In the genomic region with DNA sequence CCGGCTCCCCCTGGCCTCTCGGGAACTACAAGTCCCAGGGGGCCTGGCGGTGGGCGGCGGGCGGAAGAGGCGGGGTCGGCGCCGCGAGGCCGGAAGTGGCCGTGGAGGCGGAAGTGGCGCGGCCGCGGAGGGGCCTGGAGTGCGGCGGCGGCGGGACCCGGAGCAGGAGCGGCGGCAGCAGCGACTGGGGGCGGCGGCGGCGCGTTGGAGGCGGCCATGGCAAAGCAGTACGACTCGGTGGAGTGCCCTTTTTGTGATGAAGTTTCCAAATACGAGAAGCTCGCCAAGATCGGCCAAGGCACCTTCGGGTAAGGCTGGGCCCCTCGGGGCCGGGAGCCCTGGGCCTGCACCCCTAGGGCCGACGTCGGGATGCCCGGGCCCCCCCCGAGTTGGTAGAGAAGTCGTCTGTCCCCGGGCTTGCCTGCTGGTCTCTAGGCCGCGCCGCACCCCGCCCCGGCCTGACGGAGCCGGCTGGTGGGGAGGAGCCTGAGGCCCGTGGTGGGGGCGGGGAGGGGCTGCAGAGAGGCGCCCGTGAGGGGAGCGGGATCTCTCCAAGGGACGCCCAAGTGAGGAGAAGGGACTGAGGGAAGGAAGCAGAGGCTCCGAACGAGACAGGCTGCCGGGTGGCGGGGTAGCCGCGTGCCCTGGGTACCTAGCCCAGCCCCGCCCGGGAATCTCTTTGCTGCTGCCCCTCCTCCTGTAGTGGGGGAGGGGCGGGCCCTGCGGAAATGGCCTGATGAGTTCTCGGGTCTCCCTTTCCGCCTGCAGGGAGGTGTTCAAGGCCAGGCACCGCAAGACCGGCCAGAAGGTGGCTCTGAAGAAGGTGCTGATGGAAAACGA, we compare ENCODE assay signal across 8 cellular contexts. TPM values are rescaled to one million over a fixed set of nuclear protein-coding genes. Genes with fewer than 3 reads are reported as not detected.
DNase-seq lines count a peak whose midpoint lies in the region; ATAC-seq and TF ChIP-seq lines count a peak whose summit lies in the region.

Gene CDK9 (plus strand): TSS at position 102 of the 840 bp plus-strand sequence. CDS start 115 bp downstream, at position 217.

- H3K27me3 Mint-ChIP-seq in activated naive CD4-positive, alpha-beta T cell treated with anti-CD3 and anti-CD28 coated beads, Interleukin-2, amount 50 U/mL, for 24 hours: no peaks in the 10 kb centered on the region
- H3K27me3 Mint-ChIP-seq in osteocyte (ENCODE audit: unreplicated experiment): no peaks in the 10 kb centered on the region

- peaks cover 12 to 45% of the 10 kb centered on the region in 2 experiments for H3K36me3 ChIP-seq in HEK293 (ENCODE audit: control insufficient read depth in 2 of 2, insufficient read depth in 1 of 2, low read length in 2 of 2)
- H3K36me3 ChIP-seq in thoracic aorta: peaks cover 37% of the 10 kb centered on the region

- H3K27ac ChIP-seq in HEK293 (ENCODE audit: extremely low read depth, low read depth, low read length): peak within 1 kb of the TSS; percentile 95
- peak within 1 kb of the TSS; percentile 93 to 95 for H3K27ac ChIP-seq in thoracic aorta

- TF ChIP-seq CTCF in HEK293 (tag by site-specific recombination; IDR thresholded peaks at IDR 0.05) (peak; percentile 69; the same call in 1 of the 2 replicates), osteocyte (IDR thresholded peaks at IDR 0.05) (no peak), thoracic aorta (IDR thresholded peaks at IDR 0.05) (no peak)

- no peaks in the 10 kb centered on the region for H3K27me3 ChIP-seq in thoracic aorta (replicated peaks; ENCODE audit: insufficient read depth)

- peak; percentile 96 for DNase-seq in GM03348 (ENCODE audit: low spot score)
- DNase-seq in MV-4-11 (lab: John Stamatoyannopoulos, UW): peak; percentile 75
- peak; percentile 67 for DNase-seq in SKM-1 (lab: John Stamatoyannopoulos, UW; ENCODE audit: unreplicated experiment)
- peak; percentile 92 for DNase-seq in glomerular visceral epithelial cell (ENCODE audit: extremely low spot score)
- DNase-seq in osteocyte (ENCODE audit: extremely low spot score, unreplicated experiment): peak; percentile 98
- peak; percentile 55 for DNase-seq in thoracic aorta (ENCODE audit: low spot score)

- ATAC-seq in thoracic aorta (ENCODE audit: insufficient number of reproducible peaks, low FRiP score, low read depth): peak; percentile 64

- POLR2A ChIA-PET in HEK293 (lab: Yijun Ruan, JAX): interaction anchor here (0.5 to 1.8 kb wide), 6 partner anchors 15 to 856 kb away, joined by 3 to 16 read pairs (median 6); partner anchors contain the start of gene TOR2A

- peaks cover 14% of the 10 kb centered on the region for H3K36me3 Mint-ChIP-seq in activated naive CD4-positive, alpha-beta T cell treated with anti-CD3 and anti-CD28 coated beads, Interleukin-2, amount 50 U/mL, for 24 hours
- peaks cover 28% of the 10 kb centered on the region for H3K36me3 Mint-ChIP-seq in osteocyte (ENCODE audit: unreplicated experiment)

- no peaks in the 10 kb centered on the region for H3K9me3 Mint-ChIP-seq in activated naive CD4-positive, alpha-beta T cell treated with anti-CD3 and anti-CD28 coated beads, Interleukin-2, amount 50 U/mL, for 24 hours
- no peaks in the 10 kb centered on the region for H3K9me3 Mint-ChIP-seq in osteocyte (ENCODE audit: unreplicated experiment)

- no peaks in the 10 kb centered on the region for H3K9me3 ChIP-seq in HEK293 (ENCODE audit: control insufficient read depth, insufficient read depth, low read depth, low read length)
- H3K9me3 ChIP-seq in thoracic aorta: no peaks in the 10 kb centered on the region

- peak within 1 kb of the TSS; percentile 85 for H3K27ac Mint-ChIP-seq in activated naive CD4-positive, alpha-beta T cell treated with anti-CD3 and anti-CD28 coated beads, Interleukin-2, amount 50 U/mL, for 24 hours
- H3K27ac Mint-ChIP-seq in osteocyte (ENCODE audit: unreplicated experiment): peak within 1 kb of the TSS; percentile 84

- H3K4me3 ChIP-seq in HEK293 (ENCODE audit: low read depth, low read length) (peak within 1 kb of the TSS; percentile 90), thoracic aorta (peak within 1 kb of the TSS; percentile 99)

- CTCF ChIA-PET in HEK293 (lab: Yijun Ruan, JAX): interaction anchor here (0.6 to 6.2 kb wide), 22 partner anchors 11 to 447 kb away, joined by 3 to 44 read pairs (median 6); partner anchors contain the start of genes TOR2A and TTC16

- peaks cover 68% of the 10 kb centered on the region for H3K4me1 Mint-ChIP-seq in activated naive CD4-positive, alpha-beta T cell treated with anti-CD3 and anti-CD28 coated beads, Interleukin-2, amount 50 U/mL, for 24 hours
- peaks cover 16% of the 10 kb centered on the region for H3K4me1 Mint-ChIP-seq in osteocyte (ENCODE audit: unreplicated experiment)

- no peaks in the 10 kb centered on the region for H3K4me1 ChIP-seq in HEK293 (ENCODE audit: control insufficient read depth, insufficient read depth, low read length)
- H3K4me1 ChIP-seq in thoracic aorta (ENCODE audit: control insufficient read depth in 1 of 2, low read depth in 2 of 2): peaks cover 9 to 38% of the 10 kb centered on the region in 2 donors

- peak within 1 kb of the TSS; percentile 93 for H3K4me3 Mint-ChIP-seq in activated naive CD4-positive, alpha-beta T cell treated with anti-CD3 and anti-CD28 coated beads, Interleukin-2, amount 50 U/mL, for 24 hours
- peak within 1 kb of the TSS; percentile 92 for H3K4me3 Mint-ChIP-seq in osteocyte (ENCODE audit: unreplicated experiment)

TF ChIP-seq in HEK293, 187 proteins besides CTCF, POLR2A, EP300 and RAD21 (continues in another document):
- TF ChIP-seq GLIS1 (tag by site-specific recombination; IDR thresholded peaks at IDR 0.05): peak; percentile 11; the same call in 1 of the 2 replicates
- no peak for TF ChIP-seq TSHZ1 (tag by site-specific recombination; IDR thresholded peaks at IDR 0.05; ENCODE audit: borderline replicate concordance)
- TF ChIP-seq ZBTB21 (tag by site-specific recombination; IDR thresholded peaks at IDR 0.05): no peak
- TF ChIP-seq ZNF626 (tag by site-specific recombination; IDR thresholded peaks at IDR 0.05): no peak
- no peak; the same call in 1 of the 2 replicates for TF ChIP-seq ZSCAN30 (tag by site-specific recombination; IDR thresholded peaks at IDR 0.05)
- no peak for TF ChIP-seq ZNF138 (tag by site-specific recombination; IDR thresholded peaks at IDR 0.05; ENCODE audit: borderline replicate concordance)
- TF ChIP-seq, protein P1, sequence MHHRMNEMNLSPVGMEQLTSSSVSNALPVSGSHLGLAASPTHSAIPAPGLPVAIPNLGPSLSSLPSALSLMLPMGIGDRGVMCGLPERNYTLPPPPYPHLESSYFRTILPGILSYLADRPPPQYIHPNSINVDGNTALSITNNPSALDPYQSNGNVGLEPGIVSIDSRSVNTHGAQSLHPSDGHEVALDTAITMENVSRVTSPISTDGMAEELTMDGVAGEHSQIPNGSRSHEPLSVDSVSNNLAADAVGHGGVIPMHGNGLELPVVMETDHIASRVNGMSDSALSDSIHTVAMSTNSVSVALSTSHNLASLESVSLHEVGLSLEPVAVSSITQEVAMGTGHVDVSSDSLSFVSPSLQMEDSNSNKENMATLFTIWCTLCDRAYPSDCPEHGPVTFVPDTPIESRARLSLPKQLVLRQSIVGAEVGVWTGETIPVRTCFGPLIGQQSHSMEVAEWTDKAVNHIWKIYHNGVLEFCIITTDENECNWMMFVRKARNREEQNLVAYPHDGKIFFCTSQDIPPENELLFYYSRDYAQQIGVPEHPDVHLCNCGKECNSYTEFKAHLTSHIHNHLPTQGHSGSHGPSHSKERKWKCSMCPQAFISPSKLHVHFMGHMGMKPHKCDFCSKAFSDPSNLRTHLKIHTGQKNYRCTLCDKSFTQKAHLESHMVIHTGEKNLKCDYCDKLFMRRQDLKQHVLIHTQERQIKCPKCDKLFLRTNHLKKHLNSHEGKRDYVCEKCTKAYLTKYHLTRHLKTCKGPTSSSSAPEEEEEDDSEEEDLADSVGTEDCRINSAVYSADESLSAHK (tag by site-specific recombination; IDR thresholded peaks at IDR 0.05): 0 out of 2 replicates have a peak, but pooled peaks have one; percentile 33
- peak; percentile 68 for TF ChIP-seq ZBTB48 (tag by site-specific recombination; IDR thresholded peaks at IDR 0.05)
- no peak for TF ChIP-seq ZNF639 (tag by site-specific recombination; IDR thresholded peaks at IDR 0.05)
- no peak for TF ChIP-seq GLI4 (tag by site-specific recombination; IDR thresholded peaks at IDR 0.05)
- no peak for TF ChIP-seq ZNF624 (tag by site-specific recombination; IDR thresholded peaks at IDR 0.05)

RNA-seq across cellular contexts. Expression of gene CDK9, which starts in this region (rescaled TPM):
- total RNA-seq in osteocyte (78.0 and 78.5 TPM in 2 replicates), thoracic aorta (100 to 1,000 TPM; 104 to 111 TPM)

Comparison
In these comparisons a context has a peak if more than half of its experiments do, and no peak if none do; other contexts are left out.
1. Peak in every context shown above with its lines: DNase-seq, ATAC-seq, H3K4me3 ChIP-seq and H3K27ac ChIP-seq.